Comparison of ENCODE assay signal across 23 cellular contexts in genomic region chr3:99624536-99625236, GRCh38. TPM values are rescaled to one million over a fixed set of nuclear protein-coding genes. Genes with fewer than 3 reads are reported as not detected.
DNase-seq lines count a peak whose midpoint lies in the region; ATAC-seq and TF ChIP-seq lines count a peak whose summit lies in the region.
"Had no signal": no experiment of that assay in that cellular context is flagged by ENCODE, and none has a peak within 500 bp of the region (broad histone marks: within the 10 kb centered on the region; RNA-seq: fewer than 3 reads in every experiment).

No MANE protein-coding gene starts in this region.

- TF ChIP-seq CTCF in neural crest cell (conservative IDR thresholded peaks at IDR 0.05) (no peak), suprapubic skin (IDR thresholded peaks at IDR 0.05) (no peak), left ventricle myocardium inferior (IDR thresholded peaks at IDR 0.05; ENCODE audit: borderline replicate concordance) (no peak)

- no peaks in the 10 kb centered on the region for H3K36me3 ChIP-seq in suprapubic skin
- H3K36me3 ChIP-seq in left ventricle myocardium inferior, result no peaks in the 10 kb centered on the region
- H3K36me3 ChIP-seq: HAP-1, transverse colon had no signal

- no peaks in the 10 kb centered on the region for H3K4me1 ChIP-seq in suprapubic skin
- H3K4me1 ChIP-seq in left ventricle myocardium inferior, result no peaks in the 10 kb centered on the region
- H3K4me1 ChIP-seq: HAP-1, transverse colon had no signal

- H3K27me3 ChIP-seq in suprapubic skin (no peaks in the 10 kb centered on the region), left ventricle myocardium inferior (ENCODE audit: low read depth) (no peaks in the 10 kb centered on the region)
- H3K27me3 ChIP-seq: transverse colon had no signal

- no peak for TF ChIP-seq POLR2A in suprapubic skin (IDR thresholded peaks at IDR 0.05)

- peak overlapping the region; percentile 29 for H3K27ac Mint-ChIP-seq in neural crest cell (ENCODE audit: unreplicated experiment)
- H3K27ac Mint-ChIP-seq: activated naive CD4-positive, alpha-beta T cell treated with anti-CD3 and anti-CD28 coated beads, Interleukin-2, amount 50 U/mL, for 24 hours; B cell; stimulated activated naive B cell treated with anti-CD40 and anti-IgM and Interleukin-4, amounts not matched to agents 10 μg/mL and 1 μg/mL and 100 μg/mL, for 72 hours had no signal

- H3K27ac ChIP-seq in suprapubic skin (no peak overlapping the region), left ventricle myocardium inferior (replicated peaks) (no peak overlapping the region)
- H3K27ac ChIP-seq: RWPE1, transverse colon had no signal

- TF ChIP-seq EP300 in suprapubic skin (IDR thresholded peaks at IDR 0.05), result no peak

- ATAC-seq in GM19025 (IDR thresholded peaks at IDR 0.05; ENCODE audit: low read depth, unreplicated experiment) (peak; percentile 40), GM21723 (IDR thresholded peaks at IDR 0.05; ENCODE audit: unreplicated experiment) (peak; percentile 53), HG03432 (IDR thresholded peaks at IDR 0.05; ENCODE audit: unreplicated experiment) (peak; percentile 39), HG02973 (IDR thresholded peaks at IDR 0.05; ENCODE audit: unreplicated experiment) (no peak)
- ATAC-seq: left colon had no signal

- H3K9me3 ChIP-seq in suprapubic skin (no peaks in the 10 kb centered on the region), left ventricle myocardium inferior (replicated peaks) (no peaks in the 10 kb centered on the region)
- H3K9me3 ChIP-seq: HAP-1, transverse colon had no signal

- no peak for DNase-seq in neural crest cell (ENCODE audit: low read depth, low spot score)
- DNase-seq in central memory CD4-positive, alpha-beta T cell, result no peak
- DNase-seq in suprapubic skin (ENCODE audit: low spot score in 2 of 2), result no peak
- no peak for DNase-seq in left ventricle myocardium inferior
- DNase-seq: activated CD4-positive, alpha-beta T cell treated with anti-CD3 and anti-CD28 coated beads, Interleukin-2, amount 50 U/mL, for 48 hours; activated T-cell treated with anti-CD3 and anti-CD28 coated beads, Interleukin-2, amount 50 U/mL, for 1 hour; cortex of kidney; foreskin melanocyte; left colon; NCI-H1417 treated with DMSO at 0.1 percent for 48 hours; retina; stimulated activated naive B cell treated with anti-CD40 and anti-IgM and Interleukin-4, amounts not matched to agents 10 μg/mL and 1 μg/mL and 100 μg/mL, for 72 hours; SW 1271; transverse colon had no signal

- no peaks in the 10 kb centered on the region for H3K27me3 Mint-ChIP-seq in neural crest cell (ENCODE audit: low read depth)
- H3K27me3 Mint-ChIP-seq: activated naive CD4-positive, alpha-beta T cell treated with anti-CD3 and anti-CD28 coated beads, Interleukin-2, amount 50 U/mL, for 24 hours; B cell; stimulated activated naive B cell treated with anti-CD40 and anti-IgM and Interleukin-4, amounts not matched to agents 10 μg/mL and 1 μg/mL and 100 μg/mL, for 72 hours had no signal

- H3K9me3 Mint-ChIP-seq in neural crest cell, result no peaks in the 10 kb centered on the region
- H3K9me3 Mint-ChIP-seq: activated naive CD4-positive, alpha-beta T cell treated with anti-CD3 and anti-CD28 coated beads, Interleukin-2, amount 50 U/mL, for 24 hours; stimulated activated naive B cell treated with anti-CD40 and anti-IgM and Interleukin-4, amounts not matched to agents 10 μg/mL and 1 μg/mL and 100 μg/mL, for 72 hours had no signal

- H3K4me3 ChIP-seq in suprapubic skin (no peak overlapping the region), left ventricle myocardium inferior (no peak overlapping the region)
- H3K4me3 ChIP-seq: HAP-1, transverse colon had no signal

- no peak overlapping the region for H3K4me3 Mint-ChIP-seq in neural crest cell
- H3K4me3 Mint-ChIP-seq: activated naive CD4-positive, alpha-beta T cell treated with anti-CD3 and anti-CD28 coated beads, Interleukin-2, amount 50 U/mL, for 24 hours; B cell; stimulated activated naive B cell treated with anti-CD40 and anti-IgM and Interleukin-4, amounts not matched to agents 10 μg/mL and 1 μg/mL and 100 μg/mL, for 72 hours had no signal

- 89% methylated on average over 2 of the region's 2 CpGs for whole genome bisulfite sequencing in suprapubic skin

- no peaks in the 10 kb centered on the region for H3K36me3 Mint-ChIP-seq in neural crest cell (ENCODE audit: low read depth)
- H3K36me3 Mint-ChIP-seq: activated naive CD4-positive, alpha-beta T cell treated with anti-CD3 and anti-CD28 coated beads, Interleukin-2, amount 50 U/mL, for 24 hours; stimulated activated naive B cell treated with anti-CD40 and anti-IgM and Interleukin-4, amounts not matched to agents 10 μg/mL and 1 μg/mL and 100 μg/mL, for 72 hours had no signal

- intact Hi-C loops in left ventricle myocardium inferior (cut with micrococcal nuclease), result no loop called here

- H3K4me1 Mint-ChIP-seq in neural crest cell, result no peaks in the 10 kb centered on the region
- H3K4me1 Mint-ChIP-seq: activated naive CD4-positive, alpha-beta T cell treated with anti-CD3 and anti-CD28 coated beads, Interleukin-2, amount 50 U/mL, for 24 hours; B cell; stimulated activated naive B cell treated with anti-CD40 and anti-IgM and Interleukin-4, amounts not matched to agents 10 μg/mL and 1 μg/mL and 100 μg/mL, for 72 hours had no signal

RNA-seq across cellular contexts. Expression of gene COL8A1, which starts 13.7 kb away (rescaled TPM):
- 0.14 and 0.28 TPM in 2 replicates for total RNA-seq in neural crest cell
- total RNA-seq in suprapubic skin, result 10 to 100 TPM in 1 of 4 donors, 1 to 10 TPM in 3; 3.2 to 14.9 (median 5.6) TPM
- 16.4 TPM for total RNA-seq in left ventricle myocardium inferior
- total RNA-seq: mononuclear cell had no signal
